ENCODE assay signal across 12 cellular contexts in genomic region chr9:31445960-31446359, GRCh38.
DNase-seq lines count a peak whose midpoint lies in the region; ATAC-seq, FAIRE-seq and TF ChIP-seq lines count a peak whose summit lies in the region.
"Had no signal": no experiment of that assay in that cellular context is flagged by ENCODE, and none has a peak within 500 bp of the region (broad histone marks: within the 10 kb centered on the region; RNA-seq: fewer than 3 reads in every experiment).

No MANE protein-coding gene starts in this region.

- WGBS in HepG2 (ENCODE audit: low lambda C conversion rate), result 65% methylated on average over 4 of the region's 4 CpGs

- intact Hi-C loops in natural killer cell (cut with micrococcal nuclease) (no loop called here), HepG2 (cut with micrococcal nuclease; ENCODE audit: unreplicated experiment) (no loop called here), mucosa of descending colon (cut with DNase I, micrococcal nuclease) (no loop called here), cardiac septum (cut with DNase I) (no loop called here)

- POLR2A ChIA-PET in GM10248 (lab: Yijun Ruan, JAX), result no interaction called here
- POLR2A ChIA-PET in HepG2 (lab: Yijun Ruan, JAX), result no interaction called here

- H3K27me3 Mint-ChIP-seq in IgD-negative memory B cell (no peaks in the 10 kb centered on the region), natural killer cell (ENCODE audit: low read depth in 2 of 2) (no peaks in the 10 kb centered on the region)
- H3K27me3 Mint-ChIP-seq: activated naive CD8-positive, alpha-beta T cell treated with anti-CD3 and anti-CD28 coated beads for 36 hours; naive thymus-derived CD8-positive, alpha-beta T cell had no signal

- no peak for TF ChIP-seq EP300 in HepG2 (IDR thresholded peaks at IDR 0.05; ENCODE audit: low read depth in 2 of 2, low read length in 2 of 2)
- no peak for TF ChIP-seq EP300 in HepG2 (CRISPR knock-in tag; IDR thresholded peaks at IDR 0.05; ENCODE audit: borderline replicate concordance)

- no peak for TF ChIP-seq CTCF in GM10248 (IDR thresholded peaks at IDR 0.05; ENCODE audit: control extremely low read depth, extremely low read depth, low read depth, missing control alignments)
- TF ChIP-seq CTCF in natural killer cell (IDR thresholded peaks at IDR 0.05), result no peak
- no peak for TF ChIP-seq CTCF in HepG2 (CRISPR knock-in tag; IDR thresholded peaks at IDR 0.05)
- TF ChIP-seq CTCF in mucosa of descending colon (IDR thresholded peaks at IDR 0.05), result no peak

- no peak overlapping the region for H3K27ac ChIP-seq in HepG2 (ENCODE audit: extremely low read length, insufficient read depth, low read length)

- H3K9ac ChIP-seq in HepG2 (ENCODE audit: insufficient read depth, low read depth, low read length), result no peak overlapping the region

- no peak for FAIRE-seq in HepG2 (lab: Jason Lieb, UNC)

- peaks cover 4 to 16% (median 13%) of the 10 kb centered on the region in 3 donors for H3K4me1 Mint-ChIP-seq in IgD-negative memory B cell
- H3K4me1 Mint-ChIP-seq in natural killer cell, result no peaks in the 10 kb centered on the region

- H3K4me1 ChIP-seq in HepG2 (ENCODE audit: insufficient read depth, low read length) (no peaks in the 10 kb centered on the region), mucosa of descending colon (ENCODE audit: low read depth) (no peaks in the 10 kb centered on the region)

- H2AFZ ChIP-seq in HepG2 (ENCODE audit: low read length), result no peak overlapping the region

- peak; percentile 74 for ATAC-seq in GM19351 (IDR thresholded peaks at IDR 0.05; ENCODE audit: unreplicated experiment)
- ATAC-seq in HG02798 (IDR thresholded peaks at IDR 0.05; ENCODE audit: poor library complexity, unreplicated experiment), result peak; percentile 52
- ATAC-seq in natural killer cell, result no peak
- ATAC-seq in HepG2, result no peak
- no peak for ATAC-seq in mucosa of descending colon
- ATAC-seq: naive thymus-derived CD8-positive, alpha-beta T cell had no signal

- H3K4me3 ChIP-seq in HepG2 (replicated peaks in 1 of 3; ENCODE audit: insufficient read depth in 1 of 3, low read depth in 2 of 3, low read length in 3 of 3) (no peak overlapping the region), mucosa of descending colon (no peak overlapping the region)

- no TSS peak for BruUV-seq in HepG2 (replicated peaks; lab: Mats Ljungman, UMichigan)

- CTCF ChIA-PET in GM10248 (lab: Yijun Ruan, JAX), result no interaction called here
- CTCF ChIA-PET in HepG2 (lab: Yijun Ruan, JAX; ENCODE audit: low intra/inter-chr PET ratio, low total read pairs), result no interaction called here

- H3K9me3 ChIP-seq in HepG2 (ENCODE audit: low read length) (no peaks in the 10 kb centered on the region), mucosa of descending colon (no peaks in the 10 kb centered on the region)

- H3K27me3 ChIP-seq in HepG2 (ENCODE audit: control insufficient read depth in 1 of 2, insufficient read depth in 2 of 2, low read length in 2 of 2), result no peaks in the 10 kb centered on the region

- no peaks in the 10 kb centered on the region for H3K79me2 ChIP-seq in HepG2 (ENCODE audit: insufficient read depth, low read length)

- no peaks in the 10 kb centered on the region for H4K20me1 ChIP-seq in HepG2 (ENCODE audit: insufficient read depth, low read length)

- DNase-seq in GM10248 (ENCODE audit: extremely low spot score), result peak; percentile 14
- no peak for DNase-seq in natural killer cell
- DNase-seq in HepG2 (ENCODE audit: low spot score), result no peak
- DNase-seq in mucosa of descending colon, result no peak
- no peak for DNase-seq in cardiac septum (ENCODE audit: low spot score)
- DNase-seq: activated naive CD8-positive, alpha-beta T cell treated with anti-CD3 and anti-CD28 coated beads for 36 hours; GDM1; naive thymus-derived CD8-positive, alpha-beta T cell; NCI-H1092 treated with DMSO at 0.1 percent for 48 hours had no signal

- TF ChIP-seq POLR2A in HepG2 (IDR thresholded peaks at IDR 0.05; ENCODE audit: insufficient read depth in 1 of 2, low read depth in 2 of 2, low read length in 2 of 2), result no peak

- H3K27ac Mint-ChIP-seq in IgD-negative memory B cell (peak overlapping the region; percentile 2 to 82 (median 73)), natural killer cell (no peak overlapping the region)

- in situ Hi-C loops in HepG2 (cut with HindIII; ENCODE audit: extremely low pct_ligation_motif_present, low pct_unique_long_range_greater_than_20kb), result no loop called here

- TF ChIP-seq RAD21 in HepG2 (CRISPR knock-in tag; IDR thresholded peaks at IDR 0.05), result no peak

- H3K4me3 Mint-ChIP-seq in IgD-negative memory B cell (peak overlapping the region in 1 of 4 donors; percentile 46), natural killer cell (no peak overlapping the region)
- H3K4me3 Mint-ChIP-seq: activated naive CD8-positive, alpha-beta T cell treated with anti-CD3 and anti-CD28 coated beads for 36 hours; naive thymus-derived CD8-positive, alpha-beta T cell had no signal

- H3K9me3 Mint-ChIP-seq in IgD-negative memory B cell (no peaks in the 10 kb centered on the region), natural killer cell (peaks cover 3 to 4% of the 10 kb centered on the region in 2 donors)
- H3K9me3 Mint-ChIP-seq: activated naive CD8-positive, alpha-beta T cell treated with anti-CD3 and anti-CD28 coated beads for 36 hours; naive thymus-derived CD8-positive, alpha-beta T cell had no signal

- H3K4me2 ChIP-seq in HepG2 (ENCODE audit: low read depth, low read length), result no peak overlapping the region

- H3K36me3 ChIP-seq in HepG2 (replicated peaks in 1 of 2; ENCODE audit: control insufficient read depth in 1 of 2, insufficient read depth in 2 of 2, low read length in 2 of 2) (no peaks in the 10 kb centered on the region), mucosa of descending colon (ENCODE audit: low read depth) (no peaks in the 10 kb centered on the region)

- no peaks in the 10 kb centered on the region for H3K36me3 Mint-ChIP-seq in IgD-negative memory B cell
- H3K36me3 Mint-ChIP-seq in natural killer cell, result no peaks in the 10 kb centered on the region
- H3K36me3 Mint-ChIP-seq: activated naive CD8-positive, alpha-beta T cell treated with anti-CD3 and anti-CD28 coated beads for 36 hours had no signal

TF ChIP-seq in HepG2, 621 proteins besides CTCF, POLR2A, EP300 and RAD21:
- TF ChIP-seq ZNF205 (CRISPR knock-in tag; IDR thresholded peaks at IDR 0.05), result no peak
TF ChIP-seq in HepG2: peak in this region for 0.

Comparison
In these comparisons a context has a peak if more than half of its experiments do, and no peak if none do; other contexts are left out.
1. ATAC-seq: peak in GM19351 (single experiment) and HG02798 (single experiment); none in natural killer cell (0 of 3), HepG2 (single experiment) and mucosa of descending colon (single experiment).
2. H3K27ac Mint-ChIP-seq: peak in IgD-negative memory B cell (3 of 3); none in natural killer cell (0 of 2).